Comparison of ENCODE assay signal across 14 cellular contexts in the genomic region with DNA sequence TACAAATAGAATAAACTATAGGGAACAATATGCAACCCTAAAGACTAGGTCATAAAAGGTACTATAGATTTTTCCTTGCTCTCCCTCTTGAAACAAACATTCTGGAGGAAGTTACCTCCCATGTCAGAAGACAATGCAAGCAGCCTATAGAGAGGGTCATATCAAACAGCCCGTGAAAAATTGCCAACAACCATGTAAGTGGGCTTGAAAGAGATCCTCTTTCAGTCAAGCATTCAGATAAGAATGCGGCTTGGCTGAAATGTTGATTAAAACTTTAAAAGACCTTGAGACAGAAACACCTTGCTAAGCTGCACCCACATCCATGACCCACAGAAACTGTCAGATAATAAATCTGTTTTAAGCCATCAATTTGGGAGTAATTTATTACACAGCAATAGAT.
A peak's percentile ranks its signal among the peaks of the same experiment; 100 is the strongest.
DNase-seq lines count a peak whose midpoint lies in the region; ATAC-seq, FAIRE-seq and TF ChIP-seq lines count a peak whose summit lies in the region.
"Had no signal": no experiment of that assay in that cellular context is flagged by ENCODE, and none has a peak within 500 bp of the region (broad histone marks: within the 10 kb centered on the region; RNA-seq: fewer than 3 reads in every experiment).

No MANE protein-coding gene starts in this region.

- peak overlapping the region; percentile 81 for H3K27ac Mint-ChIP-seq in MCF 10A (ENCODE audit: low read depth, unreplicated experiment)
- H3K27ac Mint-ChIP-seq: B cell; CD4-positive, alpha-beta memory T cell; H9 had no signal

- no peaks in the 10 kb centered on the region for H4K20me1 ChIP-seq in endothelial cell of umbilical vein (replicated peaks; ENCODE audit: control insufficient read depth, extremely low read depth, insufficient read depth, low read length)

- H3K36me3 Mint-ChIP-seq in MCF 10A (ENCODE audit: insufficient read depth, unreplicated experiment): no peaks in the 10 kb centered on the region
- H3K36me3 Mint-ChIP-seq: CD4-positive, alpha-beta memory T cell had no signal

- H3K4me3 Mint-ChIP-seq in MCF 10A (ENCODE audit: unreplicated experiment): no peak overlapping the region
- H3K4me3 Mint-ChIP-seq: B cell; CD4-positive, alpha-beta memory T cell; H9 had no signal

- H3K4me1 ChIP-seq in breast epithelium: no peaks in the 10 kb centered on the region
- H3K4me1 ChIP-seq in endothelial cell of umbilical vein (ENCODE audit: control insufficient read depth, extremely low read depth, insufficient read depth, low read length): peaks cover 41% of the 10 kb centered on the region

- no peak for FAIRE-seq in endothelial cell of umbilical vein (lab: Jason Lieb, UNC)

- H3K9me3 ChIP-seq in breast epithelium (no peaks in the 10 kb centered on the region), endothelial cell of umbilical vein (replicated peaks; ENCODE audit: control insufficient read depth, insufficient read depth, low read length) (no peaks in the 10 kb centered on the region)

- BruUV-seq in MCF 10A (replicated peaks; lab: Mats Ljungman, UMichigan): no TSS peak
- BruUV-seq in endothelial cell of umbilical vein (replicated peaks; lab: Mats Ljungman, UMichigan): no TSS peak

- no peak overlapping the region for H3K9ac ChIP-seq in endothelial cell of umbilical vein (replicated peaks; ENCODE audit: extremely low read depth, insufficient read depth, low read length)

- intact Hi-C loops in MCF 10A (cut with micrococcal nuclease): no loop called here
- intact Hi-C loops in breast epithelium (cut with DNase I; ENCODE audit: low total_unique reads): no loop called here
- intact Hi-C loops in endothelial cell of umbilical vein (cut with micrococcal nuclease): loop anchor here (5.0 kb wide), 1 partner anchor 65 kb away; no protein-coding TSS in a partner anchor

- no peak for TF ChIP-seq CTCF in MCF 10A (IDR thresholded peaks at IDR 0.05; ENCODE audit: unreplicated experiment)
- no peak for TF ChIP-seq CTCF in breast epithelium (IDR thresholded peaks at IDR 0.05)
- TF ChIP-seq CTCF in endothelial cell of umbilical vein (IDR thresholded peaks at IDR 0.05; ENCODE audit: extremely low read depth in 1 of 2, insufficient read depth in 1 of 2, low read depth in 1 of 2, low read length in 2 of 2): no peak

- no peaks in the 10 kb centered on the region for H3K9me3 Mint-ChIP-seq in MCF 10A (ENCODE audit: unreplicated experiment)
- H3K9me3 Mint-ChIP-seq: H9 had no signal

- TF ChIP-seq POLR2A in breast epithelium (IDR thresholded peaks at IDR 0.05): no peak
- no peak for TF ChIP-seq POLR2A in endothelial cell of umbilical vein (IDR thresholded peaks at IDR 0.05; ENCODE audit: low read depth, low read length)

- no peaks in the 10 kb centered on the region for H3K9me1 ChIP-seq in endothelial cell of umbilical vein (replicated peaks; ENCODE audit: control insufficient read depth, extremely low read depth, insufficient read depth, low read length)

- no peak overlapping the region for H3K27ac ChIP-seq in breast epithelium
- no peak overlapping the region for H3K27ac ChIP-seq in endothelial cell of umbilical vein (ENCODE audit: insufficient read depth, low read depth, low read length)

- DNase-seq in MCF 10A (ENCODE audit: unreplicated experiment) (no peak), breast epithelium (ENCODE audit: low spot score in 2 of 2) (no peak), OCI-M1 (lab: John Stamatoyannopoulos, UW) (peak; percentile 35), endothelial cell of umbilical vein (ENCODE audit: low read depth, low spot score) (no peak), kidney glomerular epithelial cell (lab: John Stamatoyannopoulos, UW) (no peak)
- DNase-seq: C1 segment of cervical spinal cord; CD4-positive, alpha-beta memory T cell; DND-41; GDM1; GOT3; H9 had no signal

- CTCF ChIA-PET in MCF 10A (lab: Yijun Ruan, JAX): no interaction called here
- CTCF ChIA-PET in endothelial cell of umbilical vein (lab: Charles Lee): no interaction called here

- peak overlapping the region; percentile 32 for H2AFZ ChIP-seq in endothelial cell of umbilical vein (ENCODE audit: low read depth, low read length)

- H3K27me3 Mint-ChIP-seq in MCF 10A (ENCODE audit: insufficient read depth, unreplicated experiment): no peaks in the 10 kb centered on the region
- H3K27me3 Mint-ChIP-seq: B cell; CD4-positive, alpha-beta memory T cell had no signal

- ATAC-seq in HG03039 (IDR thresholded peaks at IDR 0.05; ENCODE audit: unreplicated experiment) (no peak), HG03045 (IDR thresholded peaks at IDR 0.05; ENCODE audit: unreplicated experiment) (no peak)

- no peaks in the 10 kb centered on the region for H3K36me3 ChIP-seq in breast epithelium
- no peaks in the 10 kb centered on the region for H3K36me3 ChIP-seq in endothelial cell of umbilical vein (ENCODE audit: control insufficient read depth in 2 of 2, extremely low read depth in 1 of 2, insufficient read depth in 2 of 2, low read length in 2 of 2)

- H3K27me3 ChIP-seq in breast epithelium (no peaks in the 10 kb centered on the region), endothelial cell of umbilical vein (ENCODE audit: control insufficient read depth in 2 of 2, insufficient read depth in 2 of 2, low read length in 2 of 2) (no peaks in the 10 kb centered on the region)

- H3K4me2 ChIP-seq in endothelial cell of umbilical vein (ENCODE audit: insufficient read depth, low read length): no peak overlapping the region

- H3K4me3 ChIP-seq in breast epithelium (no peak overlapping the region), endothelial cell of umbilical vein (replicated peaks in 1 of 3; ENCODE audit: insufficient read depth in 1 of 3, low read depth in 1 of 3, low read length in 3 of 3) (no peak overlapping the region)

- no peaks in the 10 kb centered on the region for H3K79me2 ChIP-seq in endothelial cell of umbilical vein (ENCODE audit: control insufficient read depth, insufficient read depth, low read length)

- POLR2A ChIA-PET in MCF 10A (lab: Yijun Ruan, JAX) (no interaction called here), endothelial cell of umbilical vein (lab: Charles Lee) (no interaction called here)

- dilution Hi-C loops in endothelial cell of umbilical vein (cut with MboI; ENCODE audit: extremely low pct_ligation_motif_present, low sequenced_read_pairs): no loop called here

- peaks cover 18% of the 10 kb centered on the region for H3K4me1 Mint-ChIP-seq in MCF 10A (ENCODE audit: insufficient read depth, unreplicated experiment)
- H3K4me1 Mint-ChIP-seq: B cell; CD4-positive, alpha-beta memory T cell; H9 had no signal

TF ChIP-seq in endothelial cell of umbilical vein, 7 proteins besides CTCF, POLR2A, EP300 and RAD21:
- TF ChIP-seq GATA2 (IDR thresholded peaks at IDR 0.05; ENCODE audit: insufficient read depth, insufficient read length, low read depth, low read length) (no peak), POLR2AphosphoS5 (IDR thresholded peaks at IDR 0.05; ENCODE audit: insufficient read depth, low read depth, low read length) (no peak), MYC (IDR thresholded peaks at IDR 0.05; ENCODE audit: low read depth, low read length) (no peak), FOS (IDR thresholded peaks at IDR 0.05; ENCODE audit: borderline replicate concordance, insufficient read depth, low read length) (no peak), EZH2 (IDR thresholded peaks at IDR 0.05; ENCODE audit: borderline replicate concordance, low read depth, low read length, severe bottlenecking) (no peak), JUN (IDR thresholded peaks at IDR 0.05; ENCODE audit: borderline replicate concordance, insufficient read depth, insufficient read length, low read depth) (no peak)
- TF ChIP-seq, protein P1, sequence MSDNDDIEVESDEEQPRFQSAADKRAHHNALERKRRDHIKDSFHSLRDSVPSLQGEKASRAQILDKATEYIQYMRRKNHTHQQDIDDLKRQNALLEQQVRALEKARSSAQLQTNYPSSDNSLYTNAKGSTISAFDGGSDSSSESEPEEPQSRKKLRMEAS (IDR thresholded peaks at IDR 0.05; ENCODE audit: insufficient read depth, insufficient read length): no peak
TF ChIP-seq in endothelial cell of umbilical vein: peak in this region for 0.
